In genomic region chr22:28021116-28021997, GRCh38 we compare ENCODE assay signal across 18 cellular contexts.
A peak's percentile ranks its signal among the peaks of the same experiment; 100 is the strongest.
DNase-seq lines count a peak whose midpoint lies in the region; ATAC-seq and TF ChIP-seq lines count a peak whose summit lies in the region.
"Had no signal": no experiment of that assay in that cellular context is flagged by ENCODE, and none has a peak within 500 bp of the region (broad histone marks: within the 10 kb centered on the region; RNA-seq: fewer than 3 reads in every experiment).

No MANE protein-coding gene starts in this region.

- H3K4me1 ChIP-seq in hepatocyte (ENCODE audit: insufficient read depth) = peaks cover 14% of the 10 kb centered on the region
- H3K4me1 ChIP-seq in esophagus muscularis mucosa = peaks cover 21 to 26% (median 23%) of the 10 kb centered on the region in 4 donors

- H3K27ac ChIP-seq in hepatocyte = no peak overlapping the region
- H3K27ac ChIP-seq in esophagus muscularis mucosa (replicated peaks in 1 of 4) = peak overlapping the region in 2 of 4 donors; percentile 55 to 62
- H3K27ac ChIP-seq: skin epidermis had no signal

- peaks cover 10% of the 10 kb centered on the region for H3K27me3 Mint-ChIP-seq in T-helper 17 cell
- H3K27me3 Mint-ChIP-seq: B cell had no signal

- WGBS in hepatocyte (ENCODE audit: low lambda C conversion rate, missing lambda C conversion rate) = 82% methylated on average over 15 of the region's 15 CpGs
- 83% methylated on average over 15 of the region's 15 CpGs for whole genome bisulfite sequencing in esophagus muscularis mucosa

- H2AFZ ChIP-seq in hepatocyte = no peak overlapping the region

- no peak overlapping the region for H3K4me3 ChIP-seq in H7 (ENCODE audit: insufficient read depth, low read depth, low read length)
- H3K4me3 ChIP-seq in hepatocyte = no peak overlapping the region
- H3K4me3 ChIP-seq in esophagus muscularis mucosa = no peak overlapping the region
- H3K4me3 ChIP-seq: skin epidermis had no signal

- no peak for TF ChIP-seq EP300 in esophagus muscularis mucosa (IDR thresholded peaks at IDR 0.05)

- H3K36me3 ChIP-seq in H7 (replicated peaks; ENCODE audit: control insufficient read depth, insufficient read depth, low read length) (no peaks in the 10 kb centered on the region), hepatocyte (replicated peaks; ENCODE audit: insufficient read depth, low read depth) (no peaks in the 10 kb centered on the region), esophagus muscularis mucosa (peaks cover 0 to 3% (median 0%) of the 10 kb centered on the region in 4 donors)

- DNase-seq in H7 (peak; percentile 16), NCI-H82 treated with DMSO at 0.1 percent for 48 hours (lab: John Stamatoyannopoulos, UW; ENCODE audit: unreplicated experiment) (peak; percentile 42), hepatocyte (ENCODE audit: low spot score) (no peak), retina (peak; percentile 56), T-helper 17 cell (no peak), SHP77 (lab: John Stamatoyannopoulos, UW) (no peak), esophagus muscularis mucosa (ENCODE audit: extremely low spot score) (no peak), activated gamma-delta T cell (lab: John Stamatoyannopoulos, UW) (no peak)
- DNase-seq: activated CD4-positive, alpha-beta T cell treated with anti-CD3 and anti-CD28 coated beads for 4 hours; hippocampal formation; left colon; naive thymus-derived CD8-positive, alpha-beta T cell; NCI-H187 treated with DMSO at 0.1 percent for 48 hours; NCI-H774; stimulated activated naive CD4-positive, alpha-beta T cell; T-helper 2 cell had no signal

- peak overlapping the region; percentile 59 for H3K4me2 ChIP-seq in hepatocyte

- H3K4me1 Mint-ChIP-seq in T-helper 17 cell = no peaks in the 10 kb centered on the region

- H3K4me3 Mint-ChIP-seq in T-helper 17 cell = no peak overlapping the region
- H3K4me3 Mint-ChIP-seq: B cell; naive thymus-derived CD8-positive, alpha-beta T cell had no signal

- H4K20me1 ChIP-seq in hepatocyte (ENCODE audit: insufficient read depth, poor library complexity, severe bottlenecking) = no peaks in the 10 kb centered on the region

- H3K36me3 Mint-ChIP-seq in T-helper 17 cell (ENCODE audit: low read depth) = no peaks in the 10 kb centered on the region
- H3K36me3 Mint-ChIP-seq: naive thymus-derived CD8-positive, alpha-beta T cell had no signal

- H3K27ac Mint-ChIP-seq in T-helper 17 cell = no peak overlapping the region
- H3K27ac Mint-ChIP-seq: B cell had no signal

- TF ChIP-seq CTCF in hepatocyte (IDR thresholded peaks at IDR 0.05; ENCODE audit: poor library complexity) (no peak), esophagus muscularis mucosa (IDR thresholded peaks at IDR 0.05) (no peak)

- intact Hi-C loops in esophagus muscularis mucosa (cut with DNase I) = loop anchor here (2.0 to 10.0 kb wide), 3 partner anchors 423 to 803 kb away; no protein-coding TSS in a partner anchor

- no peaks in the 10 kb centered on the region for H3K9me2 ChIP-seq in hepatocyte (replicated peaks; ENCODE audit: insufficient read depth)

- H3K9me3 ChIP-seq in hepatocyte (ENCODE audit: low read depth) = no peaks in the 10 kb centered on the region
- no peaks in the 10 kb centered on the region for H3K9me3 ChIP-seq in T-helper 17 cell (ENCODE audit: control insufficient read depth, low read length, poor library complexity, severe bottlenecking)
- H3K9me3 ChIP-seq in esophagus muscularis mucosa = no peaks in the 10 kb centered on the region

- ATAC-seq in T-helper 17 cell = no peak
- ATAC-seq: naive thymus-derived CD8-positive, alpha-beta T cell had no signal

- H3K27me3 ChIP-seq in H7 (ENCODE audit: control insufficient read depth, insufficient read depth, low read length) (no peaks in the 10 kb centered on the region), hepatocyte (no peaks in the 10 kb centered on the region), esophagus muscularis mucosa (no peaks in the 10 kb centered on the region)

- H3K79me2 ChIP-seq in hepatocyte = no peaks in the 10 kb centered on the region

- no peak for TF ChIP-seq POLR2A in esophagus muscularis mucosa (IDR thresholded peaks at IDR 0.05; ENCODE audit: low read depth)

Comparison
In these comparisons a context has a peak if more than half of its experiments do, and no peak if none do; other contexts are left out.
1. DNase-seq: peak in H7 (single experiment), NCI-H82 treated with DMSO at 0.1 percent for 48 hours (single experiment) and retina (single experiment); none in hepatocyte (single experiment), T-helper 17 cell (0 of 3), SHP77 (0 of 2), esophagus muscularis mucosa (single experiment) and activated gamma-delta T cell (single experiment).